ENCODE assay signal across 8 cellular contexts in the genomic region with DNA sequence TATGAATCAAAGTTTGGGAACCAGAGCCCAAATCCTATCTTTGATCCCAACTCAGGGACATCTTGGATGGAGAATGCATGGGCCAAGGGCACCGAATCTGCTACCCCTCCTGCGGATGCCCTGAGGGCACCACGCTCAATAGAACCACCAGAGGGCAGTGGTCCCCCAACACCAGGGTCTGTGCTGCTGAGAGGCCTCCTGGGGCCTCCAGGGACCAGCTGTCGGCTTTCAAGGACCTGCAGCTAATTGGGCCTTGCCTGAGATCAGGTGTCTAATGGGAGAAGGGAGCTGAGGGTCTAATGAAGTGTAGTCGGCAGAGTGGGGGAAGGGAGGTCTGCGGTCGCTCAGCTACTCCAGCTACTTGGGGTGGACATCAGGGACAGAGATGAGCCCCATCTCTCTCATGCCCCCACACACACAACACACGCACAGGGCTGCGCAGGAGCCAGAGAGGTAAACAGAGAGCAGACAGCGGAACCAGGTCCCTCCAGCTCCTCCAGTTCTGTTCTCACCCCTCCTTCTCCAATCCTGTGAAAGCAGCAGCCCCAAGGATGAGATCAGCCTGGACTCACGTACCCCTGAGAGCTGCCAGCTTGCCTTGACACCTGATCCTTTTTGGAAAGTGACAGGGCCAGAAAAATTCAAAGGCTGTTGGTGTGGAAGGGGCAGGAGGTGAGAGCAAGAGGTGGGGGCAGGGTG. TPM values are rescaled to one million over a fixed set of nuclear protein-coding genes. Genes with fewer than 3 reads are reported as not detected.
DNase-seq lines count a peak whose midpoint lies in the region; ATAC-seq and TF ChIP-seq lines count a peak whose summit lies in the region.

No MANE protein-coding gene starts in this region.

- H3K27ac ChIP-seq in hepatocyte (no peak overlapping the region), gastrocnemius medialis (peak overlapping the region; percentile 90 to 98 (median 94))

- no peak overlapping the region for H3K27ac Mint-ChIP-seq in Calu3 (ENCODE audit: unreplicated experiment)
- peak overlapping the region; percentile 52 for H3K27ac Mint-ChIP-seq in T-helper 2 cell treated with Interferon-gamma antibody and Interleukin-4, amounts not matched to agents 5 μg/mL and 100 μg/mL, for 36 hours

- TF ChIP-seq CTCF in Calu3 (IDR thresholded peaks at IDR 0.05; ENCODE audit: unreplicated experiment) (peak; percentile 73), hepatocyte (IDR thresholded peaks at IDR 0.05; ENCODE audit: poor library complexity) (peak; percentile 62), gastrocnemius medialis (IDR thresholded peaks at IDR 0.05 in 4 of 5, conservative IDR thresholded peaks at IDR 0.05 in 1 of 5) (peak; percentile 89 to 93 (median 91))

- no peaks in the 10 kb centered on the region for H3K27me3 ChIP-seq in H7 (ENCODE audit: control insufficient read depth, insufficient read depth, low read length)
- H3K27me3 ChIP-seq in hepatocyte: no peaks in the 10 kb centered on the region
- no peaks in the 10 kb centered on the region for H3K27me3 ChIP-seq in gastrocnemius medialis

- no peak overlapping the region for H3K4me3 Mint-ChIP-seq in Calu3 (ENCODE audit: low read depth, unreplicated experiment)
- no peak overlapping the region for H3K4me3 Mint-ChIP-seq in T-helper 2 cell treated with Interferon-gamma antibody and Interleukin-4, amounts not matched to agents 5 μg/mL and 100 μg/mL, for 36 hours

- no peak overlapping the region for H3K4me3 ChIP-seq in H7 (ENCODE audit: insufficient read depth, low read depth, low read length)
- H3K4me3 ChIP-seq in hepatocyte: no peak overlapping the region
- H3K4me3 ChIP-seq in gastrocnemius medialis: peak overlapping the region in 1 of 4 donors; percentile 17

- H3K36me3 ChIP-seq in H7 (replicated peaks; ENCODE audit: control insufficient read depth, insufficient read depth, low read length) (peaks cover 6% of the 10 kb centered on the region), hepatocyte (replicated peaks; ENCODE audit: insufficient read depth, low read depth) (no peaks in the 10 kb centered on the region), gastrocnemius medialis (peaks cover 0 to 28% of the 10 kb centered on the region in 2 donors)

- H3K27me3 Mint-ChIP-seq in Calu3 (ENCODE audit: unreplicated experiment): no peaks in the 10 kb centered on the region
- no peaks in the 10 kb centered on the region for H3K27me3 Mint-ChIP-seq in T-helper 2 cell treated with Interferon-gamma antibody and Interleukin-4, amounts not matched to agents 5 μg/mL and 100 μg/mL, for 36 hours (ENCODE audit: low read depth)

- intact Hi-C loops in Calu3 (cut with micrococcal nuclease; ENCODE audit: unreplicated experiment): no loop called here
- intact Hi-C loops in gastrocnemius medialis (cut with DNase I; ENCODE audit: low total_unique reads): loop anchor here (1.0 kb wide), 2 partner anchors 48 to 57 kb away; a partner anchor contains a TSS

- 56% methylated on average over 11 of the region's 11 CpGs for WGBS in hepatocyte (ENCODE audit: low lambda C conversion rate, missing lambda C conversion rate)

- ATAC-seq in gastrocnemius medialis (peak; percentile 50 to 54), HG02852 (IDR thresholded peaks at IDR 0.05; ENCODE audit: unreplicated experiment) (no peak)

- no peaks in the 10 kb centered on the region for H3K9me2 ChIP-seq in hepatocyte (replicated peaks; ENCODE audit: insufficient read depth)

- H3K4me2 ChIP-seq in hepatocyte: no peak overlapping the region

- H3K9me3 Mint-ChIP-seq in Calu3 (ENCODE audit: low read depth, unreplicated experiment): no peaks in the 10 kb centered on the region
- H3K9me3 Mint-ChIP-seq in T-helper 2 cell treated with Interferon-gamma antibody and Interleukin-4, amounts not matched to agents 5 μg/mL and 100 μg/mL, for 36 hours: no peaks in the 10 kb centered on the region

- in situ Hi-C loops in gastrocnemius medialis (cut with MboI; ENCODE audit: low sequenced_read_pairs in 4 of 4): loop anchor here in 3 of 4 donors (5.0 kb wide), 1 partner anchor 56 kb away; no protein-coding TSS in a partner anchor

- peaks cover 42% of the 10 kb centered on the region for H3K36me3 Mint-ChIP-seq in Calu3 (ENCODE audit: insufficient read depth, unreplicated experiment)
- peaks cover 22% of the 10 kb centered on the region for H3K36me3 Mint-ChIP-seq in T-helper 2 cell treated with Interferon-gamma antibody and Interleukin-4, amounts not matched to agents 5 μg/mL and 100 μg/mL, for 36 hours (ENCODE audit: low read depth)

- no peaks in the 10 kb centered on the region for H3K9me3 ChIP-seq in hepatocyte (ENCODE audit: low read depth)
- no peaks in the 10 kb centered on the region for H3K9me3 ChIP-seq in gastrocnemius medialis

- DNase-seq in Calu3 (peak; percentile 89), H7 (peak; percentile 94), NCI-H1694 treated with DMSO at 0.1 percent for 48 hours (lab: John Stamatoyannopoulos, UW) (peak; percentile 97), anterior cingulate cortex (lab: John Stamatoyannopoulos, UW) (peak in 52 of 58 donors; percentile 10 to 76 (median 54)), hepatocyte (ENCODE audit: low spot score) (peak; percentile 84), gastrocnemius medialis (peak; percentile 65 to 82)
- peak; percentile 60 for DNase-seq in T-helper 2 cell treated with Interferon-gamma antibody and Interleukin-4, amounts not matched to agents 5 μg/mL and 100 μg/mL, for 36 hours (ENCODE audit: low spot score)

- H4K20me1 ChIP-seq in hepatocyte (ENCODE audit: insufficient read depth, poor library complexity, severe bottlenecking): no peaks in the 10 kb centered on the region

- no TSS peak for BruUV-seq in Calu3 (replicated peaks; lab: Mats Ljungman, UMichigan)

- no peaks in the 10 kb centered on the region for H3K79me2 ChIP-seq in hepatocyte

- H2AFZ ChIP-seq in hepatocyte: no peak overlapping the region

- H3K4me1 Mint-ChIP-seq in Calu3 (ENCODE audit: low read depth, unreplicated experiment): peaks cover 80% of the 10 kb centered on the region
- H3K4me1 Mint-ChIP-seq in T-helper 2 cell treated with Interferon-gamma antibody and Interleukin-4, amounts not matched to agents 5 μg/mL and 100 μg/mL, for 36 hours (ENCODE audit: low read depth): peaks cover 24% of the 10 kb centered on the region

- no peak for TF ChIP-seq POLR2A in gastrocnemius medialis (IDR thresholded peaks at IDR 0.05)

- peaks cover 15% of the 10 kb centered on the region for H3K4me1 ChIP-seq in hepatocyte (ENCODE audit: insufficient read depth)
- peaks cover 63 to 85% of the 10 kb centered on the region in 2 donors for H3K4me1 ChIP-seq in gastrocnemius medialis

- CTCF ChIA-PET in Calu3 (lab: Charles Lee): interaction anchor here (0.6 to 9.2 kb wide), 11 partner anchors 15 to 361 kb away, joined by 3 to 132 read pairs (median 7); a partner anchor contains a TSS

RNA-seq across cellular contexts. Expression of a gene that starts 34.9 kb away (rescaled TPM):
- total RNA-seq in Calu3 (2022) (65.2 and 68.8 TPM in 2 replicates), hepatocyte (66.9 and 77.0 TPM in 2 replicates), gastrocnemius medialis (10 to 100 TPM; 23.8 to 33.0 (median 25.9) TPM)
- total RNA-seq in H7 (2014; rRNA removed; shearing (Covaris generic)): 37.1 and 40.6 TPM in 2 replicates
- polyA plus RNA-seq in hepatocyte: 31.2 and 34.0 TPM in 2 replicates

RNA-seq across cellular contexts. Expression of a gene that starts 48.0 kb away (rescaled TPM):
- total RNA-seq in Calu3 (2022) (24.4 and 33.9 TPM in 2 replicates), hepatocyte (19.7 and 26.0 TPM in 2 replicates), gastrocnemius medialis (1 to 10 TPM; 2.8 to 6.0 (median 3.8) TPM)
- total RNA-seq in H7 (2014; rRNA removed; shearing (Covaris generic)): 14.7 and 18.1 TPM in 2 replicates
- polyA plus RNA-seq in hepatocyte: 15.5 and 18.8 TPM in 2 replicates
